ENCODE assay signal across 23 cellular contexts in the genomic region with DNA sequence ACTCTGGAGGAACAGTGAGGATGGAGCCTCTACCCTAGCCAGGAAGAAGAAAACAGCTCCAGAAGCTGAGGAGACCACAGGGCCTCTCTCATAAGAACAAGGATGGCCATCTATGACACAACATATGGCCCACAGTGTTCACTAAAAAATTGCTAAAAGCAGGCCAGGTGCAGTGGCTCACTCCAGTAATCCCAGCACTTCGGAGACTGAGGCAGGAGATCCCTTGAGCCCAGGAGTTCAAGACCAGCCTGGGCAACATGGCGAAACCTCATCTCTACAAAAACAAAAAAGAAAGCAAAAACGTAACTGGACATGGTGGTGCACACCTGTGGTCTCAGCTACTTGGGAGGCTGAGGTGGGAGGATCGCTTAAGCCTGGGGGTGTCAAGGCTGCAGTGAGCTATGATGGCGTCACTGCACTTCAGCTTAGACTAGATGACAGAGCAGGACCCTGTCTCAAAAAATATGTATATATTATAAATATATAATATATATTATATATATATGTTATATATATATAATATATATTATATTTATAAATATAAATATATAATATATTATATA.
DNase-seq lines count a peak whose midpoint lies in the region; ATAC-seq lines count a peak whose summit lies in the region.
"Had no signal": no experiment of that assay in that cellular context is flagged by ENCODE, and none has a peak within 500 bp of the region (broad histone marks: within the 10 kb centered on the region; RNA-seq: fewer than 3 reads in every experiment).

No MANE protein-coding gene starts in this region.

- H3K27me3 Mint-ChIP-seq in activated T-cell treated with anti-CD3 and anti-CD28 coated beads, Interleukin-2, amount 50 U/mL, for 72 hours (ENCODE audit: low read depth), result no peaks in the 10 kb centered on the region
- H3K27me3 Mint-ChIP-seq in stimulated activated naive B cell treated with anti-CD40 and anti-IgM and Interleukin-4, amounts not matched to agents 10 μg/mL and 1 μg/mL and 100 μg/mL, for 72 hours, result no peaks in the 10 kb centered on the region
- H3K27me3 Mint-ChIP-seq: activated CD4-positive, alpha-beta memory T cell treated with anti-CD3 and anti-CD28 coated beads, Interleukin-2, amount 10 ng/mL, durations not matched to agents 7 days and 5 days; activated naive CD4-positive, alpha-beta T cell treated with anti-CD3 and anti-CD28 coated beads, Interleukin-2, amount 50 U/mL, for 24 hours had no signal

- no peak for DNase-seq in activated T-cell treated with anti-CD3 and anti-CD28 coated beads, Interleukin-2, amount 50 U/mL, for 72 hours
- DNase-seq in activated T-cell treated with anti-CD3 and anti-CD28 coated beads for 4 hours (no peak), NCI-H69 (lab: John Stamatoyannopoulos, UW) (peak; percentile 30), left lobe of liver (ENCODE audit: low spot score) (peak; percentile 33), NOMO-1 (lab: John Stamatoyannopoulos, UW; ENCODE audit: unreplicated experiment in 2 of 2) (no peak), medulla oblongata (ENCODE audit: extremely low spot score) (no peak)
- DNase-seq in stimulated activated naive B cell treated with anti-CD40 and anti-IgM and Interleukin-4, amounts not matched to agents 10 μg/mL and 1 μg/mL and 100 μg/mL, for 72 hours, result no peak
- DNase-seq: activated CD4-positive, alpha-beta memory T cell treated with anti-CD3 and anti-CD28 coated beads, Interleukin-2, amount 10 ng/mL, durations not matched to agents 7 days and 5 days; activated CD4-positive, CD25-positive, alpha-beta regulatory T cell; effector CD4-positive, alpha-beta T cell; islet precursor cell; Karpas-422; MV-4-11; NCI-H146; NCI-H2171; NCI-H510A treated with DMSO at 0.1 percent for 48 hours; pancreas; stimulated activated CD4-positive, alpha-beta T cell treated with anti-CD3 and anti-CD28 coated beads, Interleukin-2, amount 100 ng/mL, for 48 hours; T-helper 1 cell had no signal

- H3K4me1 Mint-ChIP-seq in activated T-cell treated with anti-CD3 and anti-CD28 coated beads, Interleukin-2, amount 50 U/mL, for 72 hours (ENCODE audit: low read depth), result peaks cover 52% of the 10 kb centered on the region
- H3K4me1 Mint-ChIP-seq in stimulated activated naive B cell treated with anti-CD40 and anti-IgM and Interleukin-4, amounts not matched to agents 10 μg/mL and 1 μg/mL and 100 μg/mL, for 72 hours, result peaks cover 44 to 49% of the 10 kb centered on the region in 2 donors

- ATAC-seq in activated T-cell treated with anti-CD3 and anti-CD28 coated beads, Interleukin-2, amount 50 U/mL, for 72 hours (replicated peaks in 1 of 2), result peak; percentile 24 to 56
- no peak for ATAC-seq in left lobe of liver
- ATAC-seq in stimulated activated naive B cell treated with anti-CD40 and anti-IgM and Interleukin-4, amounts not matched to agents 10 μg/mL and 1 μg/mL and 100 μg/mL, for 72 hours (replicated peaks), result no peak
- ATAC-seq in HG02852 (IDR thresholded peaks at IDR 0.05; ENCODE audit: unreplicated experiment), result no peak
- ATAC-seq: pancreas; stimulated activated effector memory CD8-positive, alpha-beta T cell treated with anti-CD3 and anti-CD28 coated beads, Interleukin-12 subunit alpha, Interleukin-12 subunit beta, amount 100 ng/mL, for 72 hours had no signal

- H3K27ac Mint-ChIP-seq in activated T-cell treated with anti-CD3 and anti-CD28 coated beads, Interleukin-2, amount 50 U/mL, for 72 hours, result no peak overlapping the region
- H3K27ac Mint-ChIP-seq in stimulated activated naive B cell treated with anti-CD40 and anti-IgM and Interleukin-4, amounts not matched to agents 10 μg/mL and 1 μg/mL and 100 μg/mL, for 72 hours, result peak overlapping the region; percentile 31
- H3K27ac Mint-ChIP-seq: activated CD4-positive, alpha-beta memory T cell treated with anti-CD3 and anti-CD28 coated beads, Interleukin-2, amount 10 ng/mL, durations not matched to agents 7 days and 5 days; activated naive CD4-positive, alpha-beta T cell treated with anti-CD3 and anti-CD28 coated beads, Interleukin-2, amount 50 U/mL, for 24 hours; stimulated activated effector memory CD8-positive, alpha-beta T cell treated with anti-CD3 and anti-CD28 coated beads, Interleukin-12 subunit alpha, Interleukin-12 subunit beta, amount 100 ng/mL, for 72 hours had no signal

- H3K9me3 Mint-ChIP-seq in activated T-cell treated with anti-CD3 and anti-CD28 coated beads, Interleukin-2, amount 50 U/mL, for 72 hours, result peaks cover 5 to 9% of the 10 kb centered on the region in 2 donors
- peaks cover 6 to 11% of the 10 kb centered on the region in 2 donors for H3K9me3 Mint-ChIP-seq in stimulated activated naive B cell treated with anti-CD40 and anti-IgM and Interleukin-4, amounts not matched to agents 10 μg/mL and 1 μg/mL and 100 μg/mL, for 72 hours
- H3K9me3 Mint-ChIP-seq: activated naive CD4-positive, alpha-beta T cell treated with anti-CD3 and anti-CD28 coated beads, Interleukin-2, amount 50 U/mL, for 24 hours had no signal

- H3K36me3 Mint-ChIP-seq in activated T-cell treated with anti-CD3 and anti-CD28 coated beads, Interleukin-2, amount 50 U/mL, for 72 hours (ENCODE audit: insufficient read depth in 2 of 2), result peaks cover 6 to 7% of the 10 kb centered on the region in 2 donors
- peaks cover 0 to 8% of the 10 kb centered on the region in 2 donors for H3K36me3 Mint-ChIP-seq in stimulated activated naive B cell treated with anti-CD40 and anti-IgM and Interleukin-4, amounts not matched to agents 10 μg/mL and 1 μg/mL and 100 μg/mL, for 72 hours
- H3K36me3 Mint-ChIP-seq: stimulated activated effector memory CD8-positive, alpha-beta T cell treated with anti-CD3 and anti-CD28 coated beads, Interleukin-12 subunit alpha, Interleukin-12 subunit beta, amount 100 ng/mL, for 72 hours had no signal

- H3K4me3 Mint-ChIP-seq in activated T-cell treated with anti-CD3 and anti-CD28 coated beads, Interleukin-2, amount 50 U/mL, for 72 hours, result no peak overlapping the region
- H3K4me3 Mint-ChIP-seq in stimulated activated naive B cell treated with anti-CD40 and anti-IgM and Interleukin-4, amounts not matched to agents 10 μg/mL and 1 μg/mL and 100 μg/mL, for 72 hours, result no peak overlapping the region
- H3K4me3 Mint-ChIP-seq: activated CD4-positive, alpha-beta memory T cell treated with anti-CD3 and anti-CD28 coated beads, Interleukin-2, amount 10 ng/mL, durations not matched to agents 7 days and 5 days; activated naive CD4-positive, alpha-beta T cell treated with anti-CD3 and anti-CD28 coated beads, Interleukin-2, amount 50 U/mL, for 24 hours; CD14-positive monocyte; stimulated activated effector memory CD8-positive, alpha-beta T cell treated with anti-CD3 and anti-CD28 coated beads, Interleukin-12 subunit alpha, Interleukin-12 subunit beta, amount 100 ng/mL, for 72 hours had no signal

Comparison
In these comparisons a context has a peak if more than half of its experiments do, and no peak if none do; other contexts are left out.
1. ATAC-seq: peak in activated T-cell treated with anti-CD3 and anti-CD28 coated beads, Interleukin-2, amount 50 U/mL, for 72 hours (2 of 2); none in left lobe of liver (single experiment), stimulated activated naive B cell treated with anti-CD40 and anti-IgM and Interleukin-4, amounts not matched to agents 10 μg/mL and 1 μg/mL and 100 μg/mL, for 72 hours (0 of 2) and HG02852 (single experiment).
2. DNase-seq: peak in NCI-H69 (single experiment) and left lobe of liver (single experiment); none in activated T-cell treated with anti-CD3 and anti-CD28 coated beads, Interleukin-2, amount 50 U/mL, for 72 hours (0 of 2), activated T-cell treated with anti-CD3 and anti-CD28 coated beads for 4 hours (single experiment), stimulated activated naive B cell treated with anti-CD40 and anti-IgM and Interleukin-4, amounts not matched to agents 10 μg/mL and 1 μg/mL and 100 μg/mL, for 72 hours (single experiment), NOMO-1 (0 of 2) and medulla oblongata (single experiment).